12 cellular contexts compared by ENCODE assay signal in the genomic region with DNA sequence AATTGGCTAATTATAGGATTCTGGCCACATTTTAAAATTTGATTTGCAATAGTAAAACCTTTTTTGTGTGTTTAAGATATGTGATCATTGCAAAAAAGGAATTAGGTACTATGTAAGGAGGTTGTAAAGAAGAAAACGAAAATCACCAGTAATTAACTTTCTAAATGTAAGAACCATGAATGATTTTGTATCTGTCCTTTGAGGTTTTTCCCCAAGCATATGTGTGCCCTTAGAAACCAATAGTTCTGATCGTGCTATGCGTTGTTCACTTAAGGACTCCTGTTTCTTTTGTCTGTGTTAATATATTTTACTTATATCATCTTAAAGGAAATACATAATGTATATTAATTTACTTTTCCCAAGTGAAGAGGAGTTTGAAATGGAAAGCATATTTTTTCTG.
DNase-seq lines count a peak whose midpoint lies in the region; ATAC-seq and TF ChIP-seq lines count a peak whose summit lies in the region.
"Had no signal": no experiment of that assay in that cellular context is flagged by ENCODE, and none has a peak within 500 bp of the region (broad histone marks: within the 10 kb centered on the region; RNA-seq: fewer than 3 reads in every experiment).

No MANE protein-coding gene starts in this region.

- no peak for DNase-seq in chondrocyte (ENCODE audit: low spot score)
- DNase-seq in activated naive CD4-positive, alpha-beta T cell treated with anti-CD3 and anti-CD28 coated beads, Interleukin-2, amount 50 U/mL, for 72 hours (ENCODE audit: low spot score in 2 of 2), result no peak
- no peak for DNase-seq in NCI-H446 treated with DMSO at 0.1 percent for 48 hours (lab: John Stamatoyannopoulos, UW)
- no peak for DNase-seq in stimulated activated naive CD4-positive, alpha-beta T cell (lab: John Stamatoyannopoulos, UW)
- no peak for DNase-seq in NCI-H524 (lab: John Stamatoyannopoulos, UW)
- DNase-seq: kidney; NCI-H2227 treated with DMSO at 0.1 percent for 48 hours; nucleus accumbens; stimulated activated CD4-positive, alpha-beta T cell treated with anti-CD3 and anti-CD28 coated beads, Interleukin-4, amount 100 ng/mL, for 1 hour had no signal

- no peaks in the 10 kb centered on the region for H3K27me3 Mint-ChIP-seq in chondrocyte (ENCODE audit: low read depth)

- no peaks in the 10 kb centered on the region for H3K36me3 Mint-ChIP-seq in chondrocyte (ENCODE audit: low read depth)
- H3K36me3 Mint-ChIP-seq in activated naive CD4-positive, alpha-beta T cell treated with anti-CD3 and anti-CD28 coated beads, Interleukin-2, amount 50 U/mL, for 72 hours, result no peaks in the 10 kb centered on the region

- TF ChIP-seq CTCF in chondrocyte (IDR thresholded peaks at IDR 0.05), result no peak

- H3K4me1 Mint-ChIP-seq in chondrocyte (ENCODE audit: low read depth), result peaks cover 24% of the 10 kb centered on the region

- no peak overlapping the region for H3K4me3 Mint-ChIP-seq in chondrocyte (ENCODE audit: unreplicated experiment)

- ATAC-seq in GM18870 (IDR thresholded peaks at IDR 0.05; ENCODE audit: unreplicated experiment), result peak; percentile 29
- ATAC-seq in GM21786 (IDR thresholded peaks at IDR 0.05; ENCODE audit: unreplicated experiment), result peak; percentile 40
- peak; percentile 29 for ATAC-seq in HG03342 (IDR thresholded peaks at IDR 0.05; ENCODE audit: unreplicated experiment)
- ATAC-seq in activated naive CD4-positive, alpha-beta T cell treated with anti-CD3 and anti-CD28 coated beads, Interleukin-2, amount 50 U/mL, for 72 hours, result no peak

- H3K9me3 Mint-ChIP-seq in chondrocyte (ENCODE audit: low read depth), result peaks cover 3% of the 10 kb centered on the region
- H3K9me3 Mint-ChIP-seq in activated naive CD4-positive, alpha-beta T cell treated with anti-CD3 and anti-CD28 coated beads, Interleukin-2, amount 50 U/mL, for 72 hours, result no peaks in the 10 kb centered on the region

- peak overlapping the region; percentile 93 for H3K27ac Mint-ChIP-seq in chondrocyte (ENCODE audit: unreplicated experiment)
- no peak overlapping the region for H3K27ac Mint-ChIP-seq in activated naive CD4-positive, alpha-beta T cell treated with anti-CD3 and anti-CD28 coated beads, Interleukin-2, amount 50 U/mL, for 72 hours

Comparison
In these comparisons a context has a peak if more than half of its experiments do, and no peak if none do; other contexts are left out.
1. ATAC-seq: peak in GM18870 (single experiment), GM21786 (single experiment) and HG03342 (single experiment); none in activated naive CD4-positive, alpha-beta T cell treated with anti-CD3 and anti-CD28 coated beads, Interleukin-2, amount 50 U/mL, for 72 hours (0 of 2).